ENCODE assay signal across 12 cellular contexts in genomic region chr2:156147594-156148330, GRCh38.
A peak's percentile ranks its signal among the peaks of the same experiment; 100 is the strongest.
DNase-seq lines count a peak whose midpoint lies in the region; ATAC-seq and TF ChIP-seq lines count a peak whose summit lies in the region.
"Had no signal": no experiment of that assay in that cellular context is flagged by ENCODE, and none has a peak within 500 bp of the region (broad histone marks: within the 10 kb centered on the region; RNA-seq: fewer than 3 reads in every experiment).

No MANE protein-coding gene starts in this region.

- ATAC-seq in GM18520 (IDR thresholded peaks at IDR 0.05; ENCODE audit: unreplicated experiment), result peak; percentile 74
- peak; percentile 87 for ATAC-seq in GM21717 (IDR thresholded peaks at IDR 0.05; ENCODE audit: unreplicated experiment)
- peak; percentile 81 for ATAC-seq in HG03439 (IDR thresholded peaks at IDR 0.05; ENCODE audit: unreplicated experiment)

- BruUV-seq in Calu3 (replicated peaks; lab: Mats Ljungman, UMichigan), result no TSS peak

- no peak overlapping the region for H3K27ac Mint-ChIP-seq in Calu3 (ENCODE audit: unreplicated experiment)
- H3K27ac Mint-ChIP-seq: CD8-positive, alpha-beta memory T cell; endodermal cell had no signal

- no peak overlapping the region for H3K4me3 Mint-ChIP-seq in Calu3 (ENCODE audit: low read depth, unreplicated experiment)
- H3K4me3 Mint-ChIP-seq: CD8-positive, alpha-beta memory T cell; endodermal cell had no signal

- peaks cover 8% of the 10 kb centered on the region for H3K4me1 Mint-ChIP-seq in Calu3 (ENCODE audit: low read depth, unreplicated experiment)
- H3K4me1 Mint-ChIP-seq: CD8-positive, alpha-beta memory T cell; endodermal cell had no signal

- no peaks in the 10 kb centered on the region for H3K9me3 Mint-ChIP-seq in Calu3 (ENCODE audit: low read depth, unreplicated experiment)
- H3K9me3 Mint-ChIP-seq: CD8-positive, alpha-beta memory T cell; endodermal cell had no signal

- intact Hi-C loops in Calu3 (cut with micrococcal nuclease; ENCODE audit: unreplicated experiment), result no loop called here

- CTCF ChIA-PET in Calu3 (lab: Charles Lee), result interaction anchor here (0.5 to 1.0 kb wide), 2 partner anchors 48 to 1450 kb away, joined by 3 to 6 read pairs; no protein-coding TSS in a partner anchor

- no peaks in the 10 kb centered on the region for H3K27me3 Mint-ChIP-seq in Calu3 (ENCODE audit: unreplicated experiment)

- no peaks in the 10 kb centered on the region for H3K36me3 Mint-ChIP-seq in Calu3 (ENCODE audit: insufficient read depth, unreplicated experiment)
- H3K36me3 Mint-ChIP-seq: CD8-positive, alpha-beta memory T cell had no signal

- DNase-seq in fibroblast of peridontal ligament (ENCODE audit: extremely low read depth) (peak; percentile 4), DMS 273 treated with DMSO at 0.1 percent for 48 hours (lab: John Stamatoyannopoulos, UW) (no peak), Calu3 (no peak), NCI-H1048 (lab: John Stamatoyannopoulos, UW) (no peak)
- DNase-seq in activated T-cell treated with anti-CD3 and anti-CD28 coated beads, Interleukin-2, amount 50 U/mL, for 48 hours, result no peak
- DNase-seq: activated naive CD4-positive, alpha-beta T cell treated with anti-CD3 and anti-CD28 coated beads, Interleukin-2, amount 50 U/mL, for 16 hours; CD8-positive, alpha-beta memory T cell; endodermal cell; left cardiac atrium had no signal

- no peak for TF ChIP-seq CTCF in Calu3 (IDR thresholded peaks at IDR 0.05; ENCODE audit: unreplicated experiment)
